23 cellular contexts compared by ENCODE assay signal in the genomic region with DNA sequence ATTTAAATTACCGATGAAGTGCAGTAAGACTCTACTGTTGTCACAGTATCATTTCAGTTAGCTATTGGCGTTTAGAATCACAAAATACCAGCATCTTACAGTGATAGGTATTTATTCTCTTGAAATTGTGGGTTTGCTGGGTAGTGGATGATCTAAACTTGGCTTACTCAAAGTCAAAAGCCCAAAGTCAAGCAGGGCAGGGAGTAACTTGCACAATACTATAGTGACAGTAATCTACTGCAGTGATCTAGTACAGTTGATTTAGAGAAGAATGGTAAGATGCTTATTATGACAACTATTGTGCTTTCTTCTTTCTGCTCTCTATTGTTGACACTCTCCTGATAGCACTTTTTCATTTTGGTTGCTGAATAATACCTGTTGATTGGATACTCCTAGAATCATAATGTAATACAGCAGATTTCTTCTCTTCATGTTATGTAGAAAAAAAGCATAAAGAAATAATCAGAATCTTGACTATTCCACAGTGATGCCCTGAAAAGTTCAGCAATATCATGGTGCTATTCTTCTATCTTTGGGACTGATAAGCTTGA.
"Had no signal": no experiment of that assay in that cellular context is flagged by ENCODE, and none has a peak within 500 bp of the region (broad histone marks: within the 10 kb centered on the region; RNA-seq: fewer than 3 reads in every experiment).

No MANE protein-coding gene starts in this region.

- H3K4me3 ChIP-seq: body of pancreas, Peyer's patch had no signal

- ATAC-seq: activated T-cell treated with anti-CD3 and anti-CD28 coated beads, Interleukin-2, amount 50 U/mL, for 4 hours; activated T-helper 17 cell treated with anti-CD3 and anti-CD28 coated beads, Interleukin-2, amount 50 U/mL, for 72 hours; body of pancreas; T-cell had no signal

- H3K27ac ChIP-seq: body of pancreas, Peyer's patch, RWPE1, VCaP had no signal

- H3K27me3 ChIP-seq: body of pancreas, Peyer's patch had no signal

- H3K4me1 ChIP-seq: body of pancreas, Peyer's patch had no signal

- H3K36me3 ChIP-seq: Peyer's patch had no signal

- H3K9me3 ChIP-seq: body of pancreas, Peyer's patch had no signal

- DNase-seq: activated CD4-positive, alpha-beta memory T cell treated with anti-CD3 and anti-CD28 coated beads for 36 hours; activated CD4-positive, alpha-beta T cell treated with anti-CD3 and anti-CD28 coated beads, Interleukin-2, amount 10 ng/mL, durations not matched to agents 7 days and 5 days; activated CD4-positive, CD25-positive, alpha-beta regulatory T cell; activated CD8-positive, alpha-beta memory T cell treated with anti-CD3 and anti-CD28 coated beads for 24 hours; activated gamma-delta T cell; activated naive CD4-positive, alpha-beta T cell treated with anti-CD3 and anti-CD28 coated beads, Interleukin-2, amount 50 U/mL, for 16 hours; activated naive CD8-positive, alpha-beta T cell treated with anti-CD3 and anti-CD28 coated beads, Interleukin-2, amount 10 ng/mL, durations not matched to agents 7 days and 5 days; activated T-cell treated with anti-CD3 and anti-CD28 coated beads, Interleukin-2, amount 50 U/mL, for 4 hours; aorta; body of pancreas; NCI-H1048; NCI-H146; NCI-H187 treated with DMSO at 0.1 percent for 48 hours; NCI-H2081 treated with DMSO at 0.1 percent for 48 hours; NCI-H446; NCI-H524; Peyer's patch; SHP77; T-cell; T1000 had no signal
